Comparison of ENCODE assay signal across 1 cellular context in genomic region chr11:119030329-119031047, GRCh38.
TF ChIP-seq lines count a peak whose summit lies in the region.

Gene SLC37A4 (minus strand): TSS chr11:119030877.

TF ChIP-seq in HepG2, 621 proteins besides CTCF, POLR2A, EP300 and RAD21 (continued from another document and continues in another):
- TF ChIP-seq KIAA2018 (CRISPR knock-in tag; IDR thresholded peaks at IDR 0.05; ENCODE audit: borderline replicate concordance) = no peak
- peak; percentile 88; the same call in 1 of the 2 replicates for TF ChIP-seq BORCS8-MEF2B (CRISPR knock-in tag; IDR thresholded peaks at IDR 0.05)
- TF ChIP-seq NPAS2 (CRISPR knock-in tag; IDR thresholded peaks at IDR 0.05; ENCODE audit: borderline replicate concordance) = no peak
- no peak for TF ChIP-seq ZNF432 (CRISPR knock-in tag; IDR thresholded peaks at IDR 0.05; ENCODE audit: borderline replicate concordance)
- 0 out of 2 replicates have a peak, but pooled peaks have one; percentile 41 for TF ChIP-seq ZNF724P (CRISPR knock-in tag; IDR thresholded peaks at IDR 0.05; ENCODE audit: borderline replicate concordance)
- TF ChIP-seq ZNF205 (CRISPR knock-in tag; IDR thresholded peaks at IDR 0.05) = peak; percentile 62; the same call in 1 of the 2 replicates
- TF ChIP-seq NFKB2 (CRISPR knock-in tag; IDR thresholded peaks at IDR 0.05; ENCODE audit: borderline replicate concordance) = peak; percentile 87; the same call in 1 of the 2 replicates
- TF ChIP-seq, protein P1, sequence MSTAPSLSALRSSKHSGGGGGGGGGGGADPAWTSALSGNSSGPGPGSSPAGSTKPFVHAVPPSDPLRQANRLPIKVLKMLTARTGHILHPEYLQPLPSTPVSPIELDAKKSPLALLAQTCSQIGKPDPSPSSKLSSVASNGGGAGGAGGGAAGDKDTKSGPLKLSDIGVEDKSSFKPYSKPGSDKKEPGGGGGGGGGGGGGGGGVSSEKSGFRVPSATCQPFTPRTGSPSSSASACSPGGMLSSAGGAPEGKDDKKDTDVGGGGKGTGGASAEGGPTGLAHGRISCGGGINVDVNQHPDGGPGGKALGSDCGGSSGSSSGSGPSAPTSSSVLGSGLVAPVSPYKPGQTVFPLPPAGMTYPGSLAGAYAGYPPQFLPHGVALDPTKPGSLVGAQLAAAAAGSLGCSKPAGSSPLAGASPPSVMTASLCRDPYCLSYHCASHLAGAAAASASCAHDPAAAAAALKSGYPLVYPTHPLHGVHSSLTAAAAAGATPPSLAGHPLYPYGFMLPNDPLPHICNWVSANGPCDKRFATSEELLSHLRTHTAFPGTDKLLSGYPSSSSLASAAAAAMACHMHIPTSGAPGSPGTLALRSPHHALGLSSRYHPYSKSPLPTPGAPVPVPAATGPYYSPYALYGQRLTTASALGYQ (CRISPR knock-in tag; IDR thresholded peaks at IDR 0.05) = no peak
- TF ChIP-seq NCOA5 (CRISPR knock-in tag; IDR thresholded peaks at IDR 0.05) = no peak
- peak; percentile 4 for TF ChIP-seq HNRNPK (IDR thresholded peaks at IDR 0.05; ENCODE audit: low read depth, low read length, poor library complexity, severe bottlenecking)
- peak; percentile 96 for TF ChIP-seq ZNF747 (CRISPR knock-in tag; IDR thresholded peaks at IDR 0.05; ENCODE audit: borderline replicate concordance)
- TF ChIP-seq GABPB1 (CRISPR knock-in tag; IDR thresholded peaks at IDR 0.05) = peak; percentile 77
- TF ChIP-seq TBP (CRISPR knock-in tag; IDR thresholded peaks at IDR 0.05) = no peak
- TF ChIP-seq ZNF564 (CRISPR knock-in tag; IDR thresholded peaks at IDR 0.05) = peak; percentile 98
- TF ChIP-seq ZNF629 (CRISPR knock-in tag; conservative IDR thresholded peaks at IDR 0.05) = no peak; the same call in 1 of the 2 replicates
- TF ChIP-seq, protein P2, sequence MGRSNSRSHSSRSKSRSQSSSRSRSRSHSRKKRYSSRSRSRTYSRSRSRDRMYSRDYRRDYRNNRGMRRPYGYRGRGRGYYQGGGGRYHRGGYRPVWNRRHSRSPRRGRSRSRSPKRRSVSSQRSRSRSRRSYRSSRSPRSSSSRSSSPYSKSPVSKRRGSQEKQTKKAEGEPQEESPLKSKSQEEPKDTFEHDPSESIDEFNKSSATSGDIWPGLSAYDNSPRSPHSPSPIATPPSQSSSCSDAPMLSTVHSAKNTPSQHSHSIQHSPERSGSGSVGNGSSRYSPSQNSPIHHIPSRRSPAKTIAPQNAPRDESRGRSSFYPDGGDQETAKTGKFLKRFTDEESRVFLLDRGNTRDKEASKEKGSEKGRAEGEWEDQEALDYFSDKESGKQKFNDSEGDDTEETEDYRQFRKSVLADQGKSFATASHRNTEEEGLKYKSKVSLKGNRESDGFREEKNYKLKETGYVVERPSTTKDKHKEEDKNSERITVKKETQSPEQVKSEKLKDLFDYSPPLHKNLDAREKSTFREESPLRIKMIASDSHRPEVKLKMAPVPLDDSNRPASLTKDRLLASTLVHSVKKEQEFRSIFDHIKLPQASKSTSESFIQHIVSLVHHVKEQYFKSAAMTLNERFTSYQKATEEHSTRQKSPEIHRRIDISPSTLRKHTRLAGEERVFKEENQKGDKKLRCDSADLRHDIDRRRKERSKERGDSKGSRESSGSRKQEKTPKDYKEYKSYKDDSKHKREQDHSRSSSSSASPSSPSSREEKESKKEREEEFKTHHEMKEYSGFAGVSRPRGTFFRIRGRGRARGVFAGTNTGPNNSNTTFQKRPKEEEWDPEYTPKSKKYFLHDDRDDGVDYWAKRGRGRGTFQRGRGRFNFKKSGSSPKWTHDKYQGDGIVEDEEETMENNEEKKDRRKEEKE (IDR thresholded peaks at IDR 0.05) = no peak
- no peak for TF ChIP-seq MAFF (IDR thresholded peaks at IDR 0.05; ENCODE audit: low read depth, low read length)
- peak; percentile 23; the same call in 1 of the 2 replicates for TF ChIP-seq SIN3A (IDR thresholded peaks at IDR 0.05; ENCODE audit: borderline replicate concordance, low read depth, low read length)
- TF ChIP-seq HIVEP1 (CRISPR knock-in tag; IDR thresholded peaks at IDR 0.05) = peak; percentile 51
- no peak for TF ChIP-seq ZNF326 (CRISPR knock-in tag; IDR thresholded peaks at IDR 0.05; ENCODE audit: borderline replicate concordance)
- no peak for TF ChIP-seq ZNF383 (CRISPR knock-in tag; IDR thresholded peaks at IDR 0.05; ENCODE audit: borderline replicate concordance)
- TF ChIP-seq, protein P3, sequence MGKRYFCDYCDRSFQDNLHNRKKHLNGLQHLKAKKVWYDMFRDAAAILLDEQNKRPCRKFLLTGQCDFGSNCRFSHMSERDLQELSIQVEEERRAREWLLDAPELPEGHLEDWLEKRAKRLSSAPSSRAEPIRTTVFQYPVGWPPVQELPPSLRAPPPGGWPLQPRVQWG (CRISPR knock-in tag; IDR thresholded peaks at IDR 0.05; ENCODE audit: borderline replicate concordance, low read depth) = no peak
- TF ChIP-seq EZH2 (conservative IDR thresholded peaks at IDR 0.05; ENCODE audit: low read depth, low read length) = no peak
- TF ChIP-seq FOXK1 (CRISPR knock-in tag; IDR thresholded peaks at IDR 0.05; ENCODE audit: borderline replicate concordance, low read depth) = no peak
- no peak for TF ChIP-seq MAFK (conservative IDR thresholded peaks at IDR 0.05 in 1 of 2, IDR thresholded peaks at IDR 0.05 in 1 of 2; ENCODE audit: low read length in 2 of 2)
- no peak; the same call in 1 of the 2 replicates for TF ChIP-seq HCFC1 (IDR thresholded peaks at IDR 0.05; ENCODE audit: low read depth, low read length)
- TF ChIP-seq BRD4 (CRISPR knock-in tag; IDR thresholded peaks at IDR 0.05) = no peak
- no peak for TF ChIP-seq CENPX (CRISPR knock-in tag; IDR thresholded peaks at IDR 0.05)
- no peak; the same call in 1 of the 2 replicates for TF ChIP-seq ZBTB20 (CRISPR knock-in tag; IDR thresholded peaks at IDR 0.05; ENCODE audit: borderline replicate concordance, low read depth)
- peak; percentile 74; the same call in 1 of the 2 replicates for TF ChIP-seq SIX4 (CRISPR knock-in tag; IDR thresholded peaks at IDR 0.05)
- TF ChIP-seq ZNF567 (CRISPR knock-in tag; IDR thresholded peaks at IDR 0.05; ENCODE audit: borderline replicate concordance) = 0 out of 2 replicates have a peak, but pooled peaks have one; percentile 17
- no peak for TF ChIP-seq SNAI1 (CRISPR knock-in tag; IDR thresholded peaks at IDR 0.05; ENCODE audit: borderline replicate concordance)
- peak; percentile 54 for TF ChIP-seq NCOA2 (CRISPR knock-in tag; IDR thresholded peaks at IDR 0.05)
- peak in 1 of 2 experiments; percentile 92; a peak in 2 of 4 replicates for TF ChIP-seq KLF16 (CRISPR knock-in tag; IDR thresholded peaks at IDR 0.05)
- TF ChIP-seq ZFP36L1 (CRISPR knock-in tag; IDR thresholded peaks at IDR 0.05) = peak; percentile 96
- TF ChIP-seq, protein P4, sequence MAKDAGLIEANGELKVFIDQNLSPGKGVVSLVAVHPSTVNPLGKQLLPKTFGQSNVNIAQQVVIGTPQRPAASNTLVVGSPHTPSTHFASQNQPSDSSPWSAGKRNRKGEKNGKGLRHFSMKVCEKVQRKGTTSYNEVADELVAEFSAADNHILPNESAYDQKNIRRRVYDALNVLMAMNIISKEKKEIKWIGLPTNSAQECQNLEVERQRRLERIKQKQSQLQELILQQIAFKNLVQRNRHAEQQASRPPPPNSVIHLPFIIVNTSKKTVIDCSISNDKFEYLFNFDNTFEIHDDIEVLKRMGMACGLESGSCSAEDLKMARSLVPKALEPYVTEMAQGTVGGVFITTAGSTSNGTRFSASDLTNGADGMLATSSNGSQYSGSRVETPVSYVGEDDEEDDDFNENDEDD (CRISPR knock-in tag; IDR thresholded peaks at IDR 0.05; ENCODE audit: borderline replicate concordance) = peak; percentile 98
- TF ChIP-seq DRAP1 (CRISPR knock-in tag; IDR thresholded peaks at IDR 0.05) = peak; percentile 81
- TF ChIP-seq NR2F1 (CRISPR knock-in tag; IDR thresholded peaks at IDR 0.05) = no peak
- TF ChIP-seq MEIS2 (CRISPR knock-in tag; IDR thresholded peaks at IDR 0.05) = peak; percentile 70; the same call in 1 of the 2 replicates
- 0 out of 2 replicates have a peak, but pooled peaks have one; percentile 54 for TF ChIP-seq PPARG (CRISPR knock-in tag; conservative IDR thresholded peaks at IDR 0.05)
- TF ChIP-seq ZNF616 (CRISPR knock-in tag; IDR thresholded peaks at IDR 0.05; ENCODE audit: low read depth) = peak; percentile 92
- peak; percentile 87 for TF ChIP-seq ZBTB38 (CRISPR knock-in tag; IDR thresholded peaks at IDR 0.05)
- no peak; the same call in 1 of the 2 replicates for TF ChIP-seq DR1 (CRISPR knock-in tag; IDR thresholded peaks at IDR 0.05)
- TF ChIP-seq ZNF570 (CRISPR knock-in tag; IDR thresholded peaks at IDR 0.05; ENCODE audit: borderline replicate concordance) = no peak
- TF ChIP-seq THYN1 (CRISPR knock-in tag; IDR thresholded peaks at IDR 0.05; ENCODE audit: borderline replicate concordance, low read depth) = no peak
- TF ChIP-seq NFATC3 (CRISPR knock-in tag; IDR thresholded peaks at IDR 0.05) = no peak
- TF ChIP-seq GLI4 (CRISPR knock-in tag; IDR thresholded peaks at IDR 0.05; ENCODE audit: borderline replicate concordance) = peak; percentile 95; the same call in 1 of the 2 replicates
- TF ChIP-seq ZNF20 (CRISPR knock-in tag; IDR thresholded peaks at IDR 0.05) = no peak
- TF ChIP-seq ZNF549 (CRISPR knock-in tag; IDR thresholded peaks at IDR 0.05) = no peak
- TF ChIP-seq FOXK2 (IDR thresholded peaks at IDR 0.05) = no peak
- peak; percentile 78 for TF ChIP-seq THAP11 (CRISPR knock-in tag; IDR thresholded peaks at IDR 0.05)
- peak; percentile 94 for TF ChIP-seq ERF (CRISPR knock-in tag; IDR thresholded peaks at IDR 0.05)
- peak; percentile 14; the same call in 1 of the 2 replicates for TF ChIP-seq BHLHE40 (IDR thresholded peaks at IDR 0.05; ENCODE audit: low read length)
- no peak for TF ChIP-seq ZNF850 (CRISPR knock-in tag; conservative IDR thresholded peaks at IDR 0.05)
